8 cellular contexts compared by ENCODE assay signal in genomic region chr2:127218843-127219715, GRCh38. TPM values are rescaled to one million over a fixed set of nuclear protein-coding genes. Genes with fewer than 3 reads are reported as not detected.
DNase-seq lines count a peak whose midpoint lies in the region; ATAC-seq and TF ChIP-seq lines count a peak whose summit lies in the region.

No MANE protein-coding gene starts in this region.

- DNase-seq in BE2C, result peak; percentile 5
- no peak for DNase-seq in Panc1 (ENCODE audit: low read depth, low spot score)
- DNase-seq in HPDE6-E6E7 (ENCODE audit: extremely low spot score), result no peak

- CTCF ChIA-PET in Panc1 (lab: Charles Lee), result no interaction called here

- TF ChIP-seq CTCF in BE2C (IDR thresholded peaks at IDR 0.05; ENCODE audit: low read depth, low read length) (no peak), Panc1 (IDR thresholded peaks at IDR 0.05) (no peak; the same call in 1 of the 2 replicates)

- POLR2A ChIA-PET in Panc1 (lab: Charles Lee), result interaction anchor here (0.7 kb wide), 1 partner anchor 531 kb away, joined by 5 read pairs; no protein-coding TSS in a partner anchor

- H2AFZ ChIP-seq in neuron (ENCODE audit: low read depth, low read length), result peak overlapping the region; percentile 59

- BruUV-seq in Panc1 (replicated peaks; lab: Mats Ljungman, UMichigan), result no TSS peak

- H3K4me3 ChIP-seq in BE2C (ENCODE audit: low read depth, low read length) (peak overlapping the region; percentile 31), Panc1 (ENCODE audit: low read depth in 2 of 2, low read length in 2 of 2) (peak overlapping the region; percentile 61 to 74), esophagus (ENCODE audit: low read depth in 1 of 2, low read length in 2 of 2) (peak overlapping the region; percentile 65 to 74), neuron (ENCODE audit: low read length) (peak overlapping the region; percentile 83)

- peak overlapping the region; percentile 90 for H3K27ac ChIP-seq in Panc1 (ENCODE audit: low read length)
- peak overlapping the region; percentile 34 to 86 for H3K27ac ChIP-seq in esophagus (ENCODE audit: low read depth in 2 of 2, low read length in 1 of 2)

- peak; percentile 57 for ATAC-seq in Panc1
- ATAC-seq in GM18520 (IDR thresholded peaks at IDR 0.05; ENCODE audit: unreplicated experiment), result no peak
- ATAC-seq in GM21360 (IDR thresholded peaks at IDR 0.05; ENCODE audit: unreplicated experiment), result no peak
- no peak for ATAC-seq in HG02885 (IDR thresholded peaks at IDR 0.05; ENCODE audit: poor library complexity, unreplicated experiment)

- H3K27me3 ChIP-seq in BE2C, result peaks cover 19% of the 10 kb centered on the region
- no peaks in the 10 kb centered on the region for H3K27me3 ChIP-seq in Panc1 (ENCODE audit: control insufficient read depth, insufficient read depth, low read length)
- H3K27me3 ChIP-seq in esophagus (ENCODE audit: control insufficient read depth in 1 of 2, insufficient read depth in 2 of 2, low read length in 2 of 2), result peaks cover 0 to 4% of the 10 kb centered on the region in 2 donors
- no peaks in the 10 kb centered on the region for H3K27me3 ChIP-seq in neuron (ENCODE audit: insufficient read depth, low read length)

- H3K36me3 ChIP-seq in BE2C (no peaks in the 10 kb centered on the region), Panc1 (ENCODE audit: control insufficient read depth, insufficient read depth, low read length) (no peaks in the 10 kb centered on the region), esophagus (ENCODE audit: control insufficient read depth in 2 of 2, insufficient read depth in 2 of 2, low read length in 1 of 2) (no peaks in the 10 kb centered on the region), neuron (ENCODE audit: insufficient read depth, low read length) (no peaks in the 10 kb centered on the region)

- in situ Hi-C loops in Panc1 (cut with HindIII; ENCODE audit: low pct_unique_long_range_greater_than_20kb, low sequenced_read_pairs), result no loop called here

- 2% methylated on average over 62 to 64 of the region's 64 CpGs for WGBS in esophagus, 2 donors

- intact Hi-C loops in Panc1 (cut with micrococcal nuclease; ENCODE audit: unreplicated experiment), result no loop called here

- H3K9me3 ChIP-seq in BE2C (no peaks in the 10 kb centered on the region), Panc1 (ENCODE audit: control insufficient read depth, insufficient read depth, low read depth, low read length) (peaks cover 6% of the 10 kb centered on the region; the same call in 1 of the 2 replicates), esophagus (ENCODE audit: control insufficient read depth in 2 of 2, insufficient read depth in 1 of 2, low read depth in 1 of 2, low read length in 1 of 2) (no peaks in the 10 kb centered on the region), neuron (ENCODE audit: low read length) (no peaks in the 10 kb centered on the region)

- H3K4me1 ChIP-seq in BE2C, result no peaks in the 10 kb centered on the region
- peaks cover 17% of the 10 kb centered on the region for H3K4me1 ChIP-seq in Panc1 (ENCODE audit: control insufficient read depth, insufficient read depth, low read length)
- H3K4me1 ChIP-seq in esophagus (ENCODE audit: control insufficient read depth in 2 of 2, insufficient read depth in 2 of 2, low read length in 1 of 2), result peaks cover 0 to 4% of the 10 kb centered on the region in 2 donors
- H3K4me1 ChIP-seq in neuron (ENCODE audit: insufficient read depth, low read length), result peaks cover 2% of the 10 kb centered on the region

RNA-seq across cellular contexts. Expression of gene CYP27C1, which starts 1.0 kb away (rescaled TPM):
- polyA plus RNA-seq in BE2C (2012; ENCODE audit: insufficient read depth, insufficient read length, low read depth), result not detected
- 5.7 TPM for total RNA-seq in Panc1 (2021; ENCODE audit: unreplicated experiment)
- 3.2 TPM for polyA plus RNA-seq in Panc1 (2012; ENCODE audit: insufficient read length)
- 1 to 10 TPM in 1 of 2 donors, under 1 TPM in 1; 0.80 to 1.4 TPM for polyA plus RNA-seq in esophagus

Comparison
In these comparisons a context has a peak if more than half of its experiments do, and no peak if none do; other contexts are left out.
1. H3K4me3 ChIP-seq: peak in every context shown above with its lines; median percentile 83 in neuron; 70 in esophagus; 68 in Panc1; 31 in BE2C.